Comparison of ENCODE assay signal across 36 cellular contexts in genomic region chr10:57741751-57742150, GRCh38.
"Had no signal": no experiment of that assay in that cellular context is flagged by ENCODE, and none has a peak within 500 bp of the region (broad histone marks: within the 10 kb centered on the region; RNA-seq: fewer than 3 reads in every experiment).

No MANE protein-coding gene starts in this region.

- ATAC-seq: activated CD4-positive, alpha-beta T cell treated with anti-CD3 and anti-CD28 coated beads for 36 hours; activated CD4-positive, CD25-positive, alpha-beta regulatory T cell treated with anti-CD3 and anti-CD28 coated beads, Interleukin-2, amount 50 U/mL, for 24 hours; activated CD8-positive, alpha-beta memory T cell treated with anti-CD3 and anti-CD28 coated beads, Interleukin-2, amount 10 ng/mL, durations not matched to agents 7 days and 5 days; activated CD8-positive, alpha-beta T cell treated with anti-CD3 and anti-CD28 coated beads, Interleukin-2, amount 10 ng/mL, durations not matched to agents 7 days and 5 days; activated naive CD8-positive, alpha-beta T cell treated with anti-CD3 and anti-CD28 coated beads, Interleukin-2, amount 50 U/mL, for 24 hours had no signal

- H3K36me3 ChIP-seq: ascending aorta, cardiac muscle cell had no signal

- H3K4me3 ChIP-seq: ascending aorta, cardiac muscle cell had no signal

- H3K36me3 Mint-ChIP-seq: activated CD8-positive, alpha-beta memory T cell treated with anti-CD3 and anti-CD28 coated beads, Interleukin-2, amount 10 ng/mL, durations not matched to agents 7 days and 5 days; activated naive CD4-positive, alpha-beta T cell treated with anti-CD3 and anti-CD28 coated beads, Interleukin-2, amount 10 ng/mL, durations not matched to agents 7 days and 5 days; activated naive CD4-positive, alpha-beta T cell treated with anti-CD3 and anti-CD28 coated beads, Interleukin-2, amount 50 U/mL, for 24 hours; activated naive CD8-positive, alpha-beta T cell; activated naive CD8-positive, alpha-beta T cell treated with anti-CD3 and anti-CD28 coated beads, Interleukin-2, amount 10 ng/mL, durations not matched to agents 7 days and 5 days; brain had no signal

- H3K27me3 Mint-ChIP-seq: activated CD4-positive, alpha-beta memory T cell treated with anti-CD3 and anti-CD28 coated beads, Interleukin-2, amount 10 ng/mL, durations not matched to agents 7 days and 5 days; activated CD4-positive, alpha-beta T cell treated with anti-CD3 and anti-CD28 coated beads for 36 hours; activated CD4-positive, alpha-beta T cell treated with anti-CD3 and anti-CD28 coated beads, Interleukin-2, amount 10 ng/mL, durations not matched to agents 7 days and 5 days; activated CD8-positive, alpha-beta memory T cell treated with anti-CD3 and anti-CD28 coated beads, Interleukin-2, amount 10 ng/mL, durations not matched to agents 7 days and 5 days; activated naive CD4-positive, alpha-beta T cell treated with anti-CD3 and anti-CD28 coated beads, Interleukin-2, amount 10 ng/mL, durations not matched to agents 7 days and 5 days; activated naive CD4-positive, alpha-beta T cell treated with anti-CD3 and anti-CD28 coated beads, Interleukin-2, amount 50 U/mL, for 24 hours; activated naive CD8-positive, alpha-beta T cell; activated naive CD8-positive, alpha-beta T cell treated with anti-CD3 and anti-CD28 coated beads, Interleukin-2, amount 10 ng/mL, durations not matched to agents 7 days and 5 days; activated naive CD8-positive, alpha-beta T cell treated with anti-CD3 and anti-CD28 coated beads, Interleukin-2, amount 50 U/mL, for 24 hours; activated T-cell treated with anti-CD3 and anti-CD28 coated beads, Interleukin-2, amount 50 U/mL, for 24 hours; brain; central memory CD8-positive, alpha-beta T cell had no signal

- H3K27ac ChIP-seq: ascending aorta, cardiac muscle cell, VCaP had no signal

- H3K27ac Mint-ChIP-seq: activated CD4-positive, alpha-beta memory T cell treated with anti-CD3 and anti-CD28 coated beads, Interleukin-2, amount 10 ng/mL, durations not matched to agents 7 days and 5 days; activated CD4-positive, alpha-beta T cell treated with anti-CD3 and anti-CD28 coated beads for 36 hours; activated CD4-positive, alpha-beta T cell treated with anti-CD3 and anti-CD28 coated beads, Interleukin-2, amount 10 ng/mL, durations not matched to agents 7 days and 5 days; activated CD8-positive, alpha-beta memory T cell treated with anti-CD3 and anti-CD28 coated beads, Interleukin-2, amount 10 ng/mL, durations not matched to agents 7 days and 5 days; activated CD8-positive, alpha-beta T cell treated with anti-CD3 and anti-CD28 coated beads, Interleukin-2, amount 10 ng/mL, durations not matched to agents 7 days and 5 days; activated naive CD4-positive, alpha-beta T cell treated with anti-CD3 and anti-CD28 coated beads, Interleukin-2, amount 10 ng/mL, durations not matched to agents 7 days and 5 days; activated naive CD4-positive, alpha-beta T cell treated with anti-CD3 and anti-CD28 coated beads, Interleukin-2, amount 50 U/mL, for 24 hours; activated naive CD8-positive, alpha-beta T cell; activated naive CD8-positive, alpha-beta T cell treated with anti-CD3 and anti-CD28 coated beads, Interleukin-2, amount 10 ng/mL, durations not matched to agents 7 days and 5 days; activated naive CD8-positive, alpha-beta T cell treated with anti-CD3 and anti-CD28 coated beads, Interleukin-2, amount 50 U/mL, for 24 hours; activated T-cell treated with anti-CD3 and anti-CD28 coated beads, Interleukin-2, amount 50 U/mL, for 24 hours; activated T-helper 2 cell treated with anti-CD3 and anti-CD28 coated beads, Interferon-gamma antibody, Interleukin-2, Interleukin-4, amounts not matched to agents 10 μg/mL and 5 μg/mL and 100 μg/mL, durations not matched to agents 14 hours and 24 hours and 36 hours; brain; T-helper 1 cell treated with Interleukin-12 subunit alpha and Interleukin-12 subunit beta and Interleukin-4 antibody, amounts not matched to agents 30 μg/mL and 1 μg/mL, for 36 hours; T-helper 2 cell treated with Interferon-gamma antibody and Interleukin-4, amounts not matched to agents 5 μg/mL and 100 μg/mL, for 36 hours had no signal

- H3K4me1 ChIP-seq: ascending aorta had no signal

- DNase-seq: activated CD4-positive, alpha-beta memory T cell treated with anti-CD3 and anti-CD28 coated beads, Interleukin-2, amount 10 ng/mL, durations not matched to agents 7 days and 5 days; activated CD4-positive, alpha-beta T cell treated with anti-CD3 and anti-CD28 coated beads for 1 hour; activated CD4-positive, alpha-beta T cell treated with anti-CD3 and anti-CD28 coated beads for 36 hours; activated CD4-positive, alpha-beta T cell treated with anti-CD3 and anti-CD28 coated beads for 48 hours; activated CD4-positive, alpha-beta T cell treated with anti-CD3 and anti-CD28 coated beads, Interleukin-2, amount 10 ng/mL, durations not matched to agents 7 days and 5 days; activated CD4-positive, alpha-beta T cell treated with anti-CD3 and anti-CD28 coated beads, Interleukin-2, amount 50 U/mL, for 48 hours; activated CD4-positive, CD25-positive, alpha-beta regulatory T cell; activated CD8-positive, alpha-beta memory T cell treated with anti-CD3 and anti-CD28 coated beads for 24 hours; activated CD8-positive, alpha-beta memory T cell treated with anti-CD3 and anti-CD28 coated beads, Interleukin-2, amount 10 ng/mL, durations not matched to agents 7 days and 5 days; activated CD8-positive, alpha-beta memory T cell treated with anti-CD3 and anti-CD28 coated beads, Interleukin-2, amount 50 U/mL, for 48 hours; activated CD8-positive, alpha-beta T cell treated with anti-CD3 and anti-CD28 coated beads, Interleukin-2, amount 10 ng/mL, durations not matched to agents 7 days and 5 days; activated effector memory CD4-positive, alpha-beta T cell treated with Interleukin-2 at 50 U/mL for 16 hours; activated gamma-delta T cell; activated naive CD4-positive, alpha-beta T cell treated with anti-CD3 and anti-CD28 coated beads, Interleukin-2, amount 10 ng/mL, durations not matched to agents 7 days and 5 days; activated naive CD4-positive, alpha-beta T cell treated with Interleukin-2 at 50 U/mL for 16 hours; activated naive CD8-positive, alpha-beta T cell treated with anti-CD3 and anti-CD28 coated beads, Interleukin-2, amount 10 ng/mL, durations not matched to agents 7 days and 5 days; activated naive CD8-positive, alpha-beta T cell treated with anti-CD3 and anti-CD28 coated beads, Interleukin-2, amount 50 U/mL, for 24 hours; activated T-cell treated with anti-CD3 and anti-CD28 coated beads, Interleukin-2, amount 50 U/mL, for 24 hours; activated T-cell treated with anti-CD3 and anti-CD28 coated beads, Interleukin-2, amount 50 U/mL, for 48 hours; amygdala; anterior cingulate cortex; caudate nucleus; cerebellar nuclear complex; T-helper 2 cell; T-helper 9 cell had no signal

- H3K4me3 Mint-ChIP-seq: activated CD4-positive, alpha-beta memory T cell treated with anti-CD3 and anti-CD28 coated beads, Interleukin-2, amount 10 ng/mL, durations not matched to agents 7 days and 5 days; activated CD4-positive, alpha-beta T cell treated with anti-CD3 and anti-CD28 coated beads for 36 hours; activated CD4-positive, alpha-beta T cell treated with anti-CD3 and anti-CD28 coated beads, Interleukin-2, amount 10 ng/mL, durations not matched to agents 7 days and 5 days; activated CD8-positive, alpha-beta memory T cell treated with anti-CD3 and anti-CD28 coated beads, Interleukin-2, amount 10 ng/mL, durations not matched to agents 7 days and 5 days; activated CD8-positive, alpha-beta T cell treated with anti-CD3 and anti-CD28 coated beads, Interleukin-2, amount 10 ng/mL, durations not matched to agents 7 days and 5 days; activated naive CD4-positive, alpha-beta T cell treated with anti-CD3 and anti-CD28 coated beads, Interleukin-2, amount 10 ng/mL, durations not matched to agents 7 days and 5 days; activated naive CD4-positive, alpha-beta T cell treated with anti-CD3 and anti-CD28 coated beads, Interleukin-2, amount 50 U/mL, for 24 hours; activated naive CD8-positive, alpha-beta T cell; activated naive CD8-positive, alpha-beta T cell treated with anti-CD3 and anti-CD28 coated beads, Interleukin-2, amount 10 ng/mL, durations not matched to agents 7 days and 5 days; activated naive CD8-positive, alpha-beta T cell treated with anti-CD3 and anti-CD28 coated beads, Interleukin-2, amount 50 U/mL, for 24 hours; activated T-cell treated with anti-CD3 and anti-CD28 coated beads, Interleukin-2, amount 50 U/mL, for 24 hours; brain; central memory CD8-positive, alpha-beta T cell; T-helper 1 cell treated with Interleukin-12 subunit alpha and Interleukin-12 subunit beta and Interleukin-4 antibody, amounts not matched to agents 30 μg/mL and 1 μg/mL, for 36 hours; T-helper 2 cell treated with Interferon-gamma antibody and Interleukin-4, amounts not matched to agents 5 μg/mL and 100 μg/mL, for 36 hours had no signal

- H3K4me1 Mint-ChIP-seq: activated CD4-positive, alpha-beta memory T cell treated with anti-CD3 and anti-CD28 coated beads, Interleukin-2, amount 10 ng/mL, durations not matched to agents 7 days and 5 days; activated CD4-positive, alpha-beta T cell treated with anti-CD3 and anti-CD28 coated beads for 36 hours; activated CD4-positive, alpha-beta T cell treated with anti-CD3 and anti-CD28 coated beads, Interleukin-2, amount 10 ng/mL, durations not matched to agents 7 days and 5 days; activated CD8-positive, alpha-beta memory T cell treated with anti-CD3 and anti-CD28 coated beads, Interleukin-2, amount 10 ng/mL, durations not matched to agents 7 days and 5 days; activated naive CD4-positive, alpha-beta T cell treated with anti-CD3 and anti-CD28 coated beads, Interleukin-2, amount 10 ng/mL, durations not matched to agents 7 days and 5 days; activated naive CD4-positive, alpha-beta T cell treated with anti-CD3 and anti-CD28 coated beads, Interleukin-2, amount 50 U/mL, for 24 hours; activated naive CD8-positive, alpha-beta T cell treated with anti-CD3 and anti-CD28 coated beads, Interleukin-2, amount 10 ng/mL, durations not matched to agents 7 days and 5 days; activated naive CD8-positive, alpha-beta T cell treated with anti-CD3 and anti-CD28 coated beads, Interleukin-2, amount 50 U/mL, for 24 hours; brain; central memory CD8-positive, alpha-beta T cell had no signal

- H3K9me3 Mint-ChIP-seq: activated naive CD4-positive, alpha-beta T cell treated with anti-CD3 and anti-CD28 coated beads, Interleukin-2, amount 50 U/mL, for 24 hours; activated naive CD8-positive, alpha-beta T cell treated with anti-CD3 and anti-CD28 coated beads, Interleukin-2, amount 10 ng/mL, durations not matched to agents 7 days and 5 days; activated T-cell treated with anti-CD3 and anti-CD28 coated beads, Interleukin-2, amount 50 U/mL, for 24 hours had no signal

- H3K27me3 ChIP-seq: ascending aorta, cardiac muscle cell had no signal
